ENCODE assay signal across 20 cellular contexts in the genomic region with DNA sequence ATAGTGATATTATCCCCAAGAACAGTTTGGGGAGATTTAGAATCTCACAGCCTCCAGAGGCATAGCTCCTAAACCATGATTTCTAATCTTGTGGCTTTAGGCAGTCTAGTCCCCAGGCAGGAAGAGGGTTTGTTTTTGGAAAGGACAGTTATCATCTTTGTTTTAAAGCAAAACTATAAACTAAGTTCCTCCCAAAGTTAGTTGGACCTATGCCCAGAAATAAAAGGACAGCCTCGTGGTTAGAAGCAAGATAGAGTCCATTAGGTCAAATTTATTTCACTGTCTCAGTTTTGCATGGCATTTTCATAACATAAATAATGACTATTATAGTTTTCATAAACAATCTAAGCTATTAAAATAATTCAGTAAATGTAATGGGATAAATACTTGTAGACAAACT.
"Had no signal": no experiment of that assay in that cellular context is flagged by ENCODE, and none has a peak within 500 bp of the region (broad histone marks: within the 10 kb centered on the region; RNA-seq: fewer than 3 reads in every experiment).

No MANE protein-coding gene starts in this region.

- H3K27me3 Mint-ChIP-seq: dendritic cell treated with granulocyte-macrophage colony-stimulating factor and Interleukin-4, amounts not matched to agents 40 ng/mL and 50 ng/mL, for 4 days; effector memory CD8-positive, alpha-beta T cell; memory B cell; stimulated activated naive B cell treated with anti-CD40 and anti-IgM and Interleukin-4, amounts not matched to agents 10 μg/mL and 1 μg/mL and 100 μg/mL, for 72 hours; stimulated activated naive CD8-positive, alpha-beta T cell treated with anti-CD3 and anti-CD28 coated beads, Interleukin-15, amount 100 ng/mL, for 72 hours had no signal

- H3K4me1 ChIP-seq: gastroesophageal sphincter, left ventricle myocardium inferior, lower lobe of right lung, testis, tibial nerve, upper lobe of right lung had no signal

- H3K27ac ChIP-seq: gastroesophageal sphincter, left ventricle myocardium inferior, lower lobe of right lung, testis, tibial nerve, upper lobe of right lung had no signal

- H3K27ac Mint-ChIP-seq: dendritic cell treated with granulocyte-macrophage colony-stimulating factor and Interleukin-4, amounts not matched to agents 40 ng/mL and 50 ng/mL, for 4 days; effector memory CD8-positive, alpha-beta T cell; memory B cell; mesothelial cell of epicardium; natural killer cell; stimulated activated naive B cell treated with anti-CD40 and anti-IgM and Interleukin-4, amounts not matched to agents 10 μg/mL and 1 μg/mL and 100 μg/mL, for 72 hours; stimulated activated naive CD8-positive, alpha-beta T cell treated with anti-CD3 and anti-CD28 coated beads, Interleukin-15, amount 100 ng/mL, for 72 hours had no signal

- H3K36me3 Mint-ChIP-seq: memory B cell; mesothelial cell of epicardium; natural killer cell; stimulated activated naive B cell treated with anti-CD40 and anti-IgM and Interleukin-4, amounts not matched to agents 10 μg/mL and 1 μg/mL and 100 μg/mL, for 72 hours had no signal

- H3K4me3 ChIP-seq: gastroesophageal sphincter, left ventricle myocardium inferior, lower lobe of right lung, testis, tibial nerve, upper lobe of right lung had no signal

- H3K4me3 Mint-ChIP-seq: dendritic cell treated with granulocyte-macrophage colony-stimulating factor and Interleukin-4, amounts not matched to agents 40 ng/mL and 50 ng/mL, for 4 days; effector memory CD8-positive, alpha-beta T cell; memory B cell; mesothelial cell of epicardium; natural killer cell; neural crest cell; stimulated activated naive B cell treated with anti-CD40 and anti-IgM and Interleukin-4, amounts not matched to agents 10 μg/mL and 1 μg/mL and 100 μg/mL, for 72 hours; stimulated activated naive CD8-positive, alpha-beta T cell treated with anti-CD3 and anti-CD28 coated beads, Interleukin-15, amount 100 ng/mL, for 72 hours had no signal

- H3K27me3 ChIP-seq: gastroesophageal sphincter, testis, tibial nerve, upper lobe of right lung had no signal

- H3K4me1 Mint-ChIP-seq: memory B cell; mesothelial cell of epicardium; natural killer cell; neural crest cell; stimulated activated naive B cell treated with anti-CD40 and anti-IgM and Interleukin-4, amounts not matched to agents 10 μg/mL and 1 μg/mL and 100 μg/mL, for 72 hours; stimulated activated naive CD8-positive, alpha-beta T cell treated with anti-CD3 and anti-CD28 coated beads, Interleukin-15, amount 100 ng/mL, for 72 hours had no signal

- ATAC-seq: effector memory CD8-positive, alpha-beta T cell; gastroesophageal sphincter; lower lobe of right lung; natural killer cell; sciatic nerve; stimulated activated naive B cell treated with anti-CD40 and anti-IgM and Interleukin-4, amounts not matched to agents 10 μg/mL and 1 μg/mL and 100 μg/mL, for 72 hours; stimulated activated naive CD8-positive, alpha-beta T cell treated with anti-CD3 and anti-CD28 coated beads, Interleukin-15, amount 100 ng/mL, for 72 hours; upper lobe of right lung had no signal

- H3K9me3 Mint-ChIP-seq: effector memory CD8-positive, alpha-beta T cell; stimulated activated naive CD8-positive, alpha-beta T cell treated with anti-CD3 and anti-CD28 coated beads, Interleukin-15, amount 100 ng/mL, for 72 hours had no signal

- H3K9me3 ChIP-seq: gastroesophageal sphincter, left ventricle myocardium inferior, lower lobe of right lung, testis, tibial nerve, upper lobe of right lung had no signal

- DNase-seq: effector memory CD8-positive, alpha-beta T cell; erythroblast; glutamatergic neuron; left ventricle myocardium inferior; lower lobe of right lung; natural killer cell; posterior cingulate gyrus; stimulated activated CD4-positive, alpha-beta T cell treated with anti-CD3 and anti-CD28 coated beads, Interleukin-2, amount 100 ng/mL, for 24 hours; stimulated activated CD4-positive, alpha-beta T cell treated with anti-CD3 and anti-CD28 coated beads, Interleukin-4, amount 100 ng/mL, for 4 hours; stimulated activated naive B cell treated with anti-CD40 and anti-IgM and Interleukin-4, amounts not matched to agents 10 μg/mL and 1 μg/mL and 100 μg/mL, for 72 hours; stimulated activated naive CD8-positive, alpha-beta T cell treated with anti-CD3 and anti-CD28 coated beads, Interleukin-15, amount 100 ng/mL, for 72 hours; testis; upper lobe of right lung had no signal

- H3K36me3 ChIP-seq: gastroesophageal sphincter, left ventricle myocardium inferior, lower lobe of right lung, tibial nerve, upper lobe of right lung had no signal
